23 cellular contexts compared by ENCODE assay signal in the genomic region with DNA sequence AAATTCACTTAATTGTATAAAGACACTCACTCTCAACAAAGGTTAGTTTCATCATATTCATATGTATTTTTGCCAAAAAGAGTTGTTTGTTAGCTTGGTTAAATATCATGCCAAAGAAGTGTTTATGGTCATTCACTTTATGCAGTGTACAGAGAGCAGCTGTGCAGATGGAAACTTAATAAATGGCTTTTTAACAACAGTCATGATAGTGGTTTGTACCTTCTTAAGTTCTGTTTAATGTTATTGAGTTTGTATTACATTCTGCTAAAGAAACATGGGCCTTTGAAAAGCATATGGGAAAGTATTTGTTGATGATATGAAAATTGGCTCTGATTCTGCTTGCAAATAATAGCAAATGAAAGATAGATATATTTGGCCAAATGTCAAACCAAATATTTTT.
"Had no signal": no experiment of that assay in that cellular context is flagged by ENCODE, and none has a peak within 500 bp of the region (broad histone marks: within the 10 kb centered on the region; RNA-seq: fewer than 3 reads in every experiment).

No MANE protein-coding gene starts in this region.

- H3K4me1 ChIP-seq: right atrium auricular region, right lobe of liver, testis, thyroid gland, transverse colon, upper lobe of right lung had no signal

- H3K36me3 ChIP-seq: ovary, right atrium auricular region, right lobe of liver, thyroid gland, transverse colon, upper lobe of right lung had no signal

- H3K4me3 ChIP-seq: hepatocyte, lung, ovary, right atrium auricular region, right lobe of liver, smooth muscle cell, testis, thyroid gland, transverse colon, upper lobe of right lung had no signal

- H3K9me3 ChIP-seq: ovary, right atrium auricular region, right lobe of liver, testis, thyroid gland, transverse colon, upper lobe of right lung had no signal

- H3K27me3 ChIP-seq: hepatocyte, ovary, right atrium auricular region, right lobe of liver, testis, thyroid gland, transverse colon, upper lobe of right lung had no signal

- ATAC-seq: left lobe of liver; naive thymus-derived CD4-positive, alpha-beta T cell; natural killer cell treated with Interleukin-12 subunit alpha and Interleukin-12 subunit beta and Interleukin-15 and Interleukin-18, amount 100 ng/mL, for 72 hours; right lobe of liver; stimulated activated memory B cell treated with anti-CD40 and anti-IgM and Interleukin-4, amounts not matched to agents 10 μg/mL and 1 μg/mL and 100 μg/mL, for 72 hours; stimulated activated naive CD8-positive, alpha-beta T cell treated with anti-CD3 and anti-CD28 coated beads, Interleukin-15, amount 100 ng/mL, for 72 hours; upper lobe of right lung had no signal

- DNase-seq: islet precursor cell; mesendoderm; naive thymus-derived CD4-positive, alpha-beta T cell; ovary; right lobe of liver; stimulated activated CD4-positive, alpha-beta T cell treated with anti-CD3 and anti-CD28 coated beads, Interleukin-1b, Interleukin-23, amount 100 ng/mL, for 48 hours; stimulated activated CD4-positive, alpha-beta T cell treated with anti-CD3 and anti-CD28 coated beads, Interleukin-2, amount 100 ng/mL, for 48 hours; stimulated activated CD4-positive, alpha-beta T cell treated with anti-CD3 and anti-CD28 coated beads, Interleukin-4, amount 100 ng/mL, for 4 hours; stimulated activated CD8-positive, alpha-beta memory T cell treated with anti-CD3 and anti-CD28 coated beads, Interleukin-4, amount 100 ng/mL, for 48 hours; stimulated activated naive CD4-positive, alpha-beta T cell treated with Interleukin-2 at 50 U/mL for 16 hours; stimulated activated naive CD8-positive, alpha-beta T cell treated with anti-CD3 and anti-CD28 coated beads, Interleukin-15, amount 100 ng/mL, for 72 hours; substantia nigra; testis; thyroid gland; transverse colon; upper lobe of right lung had no signal
